In genomic region chrX:8726031-8726652, GRCh38 we compare ENCODE assay signal across 16 cellular contexts. TPM values are rescaled to one million over a fixed set of nuclear protein-coding genes. Genes with fewer than 3 reads are reported as not detected.
DNase-seq lines count a peak whose midpoint lies in the region; ATAC-seq and TF ChIP-seq lines count a peak whose summit lies in the region.
"Had no signal": no experiment of that assay in that cellular context is flagged by ENCODE, and none has a peak within 500 bp of the region (broad histone marks: within the 10 kb centered on the region; RNA-seq: fewer than 3 reads in every experiment).

No MANE protein-coding gene starts in this region.

- peaks cover 13% of the 10 kb centered on the region for H3K4me1 Mint-ChIP-seq in mesothelial cell of epicardium
- H3K4me1 Mint-ChIP-seq: stimulated activated effector memory CD8-positive, alpha-beta T cell treated with anti-CD3 and anti-CD28 coated beads, Interleukin-12 subunit alpha, Interleukin-12 subunit beta, amount 100 ng/mL, for 72 hours had no signal

- H3K9me3 Mint-ChIP-seq in mesothelial cell of epicardium, result no peaks in the 10 kb centered on the region
- H3K9me3 Mint-ChIP-seq: stimulated activated effector memory CD8-positive, alpha-beta T cell treated with anti-CD3 and anti-CD28 coated beads, Interleukin-12 subunit alpha, Interleukin-12 subunit beta, amount 100 ng/mL, for 72 hours had no signal

- TF ChIP-seq CTCF in mesothelial cell of epicardium (IDR thresholded peaks at IDR 0.05; ENCODE audit: unreplicated experiment), result no peak

- no peak for ATAC-seq in GM19395 (IDR thresholded peaks at IDR 0.05; ENCODE audit: unreplicated experiment)
- ATAC-seq: left colon; stimulated activated effector memory CD8-positive, alpha-beta T cell treated with anti-CD3 and anti-CD28 coated beads, Interleukin-12 subunit alpha, Interleukin-12 subunit beta, amount 100 ng/mL, for 72 hours had no signal

- H3K27ac Mint-ChIP-seq in mesothelial cell of epicardium, result no peak overlapping the region
- H3K27ac Mint-ChIP-seq: CD14-positive monocyte; stimulated activated effector memory CD8-positive, alpha-beta T cell treated with anti-CD3 and anti-CD28 coated beads, Interleukin-12 subunit alpha, Interleukin-12 subunit beta, amount 100 ng/mL, for 72 hours had no signal

- H3K4me3 Mint-ChIP-seq in mesothelial cell of epicardium, result no peak overlapping the region
- H3K4me3 Mint-ChIP-seq: CD14-positive monocyte; stimulated activated effector memory CD8-positive, alpha-beta T cell treated with anti-CD3 and anti-CD28 coated beads, Interleukin-12 subunit alpha, Interleukin-12 subunit beta, amount 100 ng/mL, for 72 hours had no signal

- DNase-seq in EL (peak; percentile 54), NCI-H146 (lab: John Stamatoyannopoulos, UW) (peak; percentile 66), RPMI7951 (ENCODE audit: low read depth) (peak; percentile 34), iPS-NIHi7 (ENCODE audit: extremely low spot score) (peak; percentile 30), mesothelial cell of epicardium (ENCODE audit: low spot score in 2 of 2, unreplicated experiment in 2 of 2) (no peak)
- DNase-seq in effector CD4-positive, alpha-beta T cell, result no peak
- DNase-seq in stimulated activated CD4-positive, alpha-beta T cell treated with anti-CD3 and anti-CD28 coated beads, Interleukin-12 subunit alpha, Interleukin-12 subunit beta, amount 100 ng/mL, for 4 hours, result no peak
- DNase-seq: caudate nucleus, left colon, MM.1S, occipital lobe, SIG-M5, WERI-Rb-1 had no signal

- peaks cover 81% of the 10 kb centered on the region for H3K27me3 Mint-ChIP-seq in mesothelial cell of epicardium (ENCODE audit: low read depth)

- no peaks in the 10 kb centered on the region for H3K36me3 Mint-ChIP-seq in mesothelial cell of epicardium
- H3K36me3 Mint-ChIP-seq: stimulated activated effector memory CD8-positive, alpha-beta T cell treated with anti-CD3 and anti-CD28 coated beads, Interleukin-12 subunit alpha, Interleukin-12 subunit beta, amount 100 ng/mL, for 72 hours had no signal

RNA-seq across cellular contexts. Expression of gene ANOS1, which starts 5.8 kb away (rescaled TPM):
- not detected in 2 replicates for total RNA-seq in RPMI7951 (2014; rRNA removed; shearing (Covaris generic))
- total RNA-seq in mesothelial cell of epicardium, result 3.7 to 5.1 TPM (median 4.3 TPM) in 3 replicates

Comparison
In these comparisons a context has a peak if more than half of its experiments do, and no peak if none do; other contexts are left out.
1. DNase-seq: peak in EL (single experiment), NCI-H146 (single experiment), RPMI7951 (single experiment) and iPS-NIHi7 (single experiment); none in mesothelial cell of epicardium (0 of 2), effector CD4-positive, alpha-beta T cell (single experiment) and stimulated activated CD4-positive, alpha-beta T cell treated with anti-CD3 and anti-CD28 coated beads, Interleukin-12 subunit alpha, Interleukin-12 subunit beta, amount 100 ng/mL, for 4 hours (single experiment).